Comparison of ENCODE assay signal across 13 cellular contexts in genomic region chr10:43263551-43264323, GRCh38. TPM values are rescaled to one million over a fixed set of nuclear protein-coding genes. Genes with fewer than 3 reads are reported as not detected.
DNase-seq lines count a peak whose midpoint lies in the region; TF ChIP-seq lines count a peak whose summit lies in the region.
"Had no signal": no experiment of that assay in that cellular context is flagged by ENCODE, and none has a peak within 500 bp of the region (broad histone marks: within the 10 kb centered on the region; RNA-seq: fewer than 3 reads in every experiment).

No MANE protein-coding gene starts in this region.

- H3K27ac Mint-ChIP-seq in activated CD4-positive, alpha-beta T cell treated with anti-CD3 and anti-CD28 coated beads, Interleukin-2, amount 10 ng/mL, durations not matched to agents 24 days and 14 days, result no peak overlapping the region
- no peak overlapping the region for H3K27ac Mint-ChIP-seq in endothelial cell (ENCODE audit: unreplicated experiment)
- H3K27ac Mint-ChIP-seq: activated naive CD8-positive, alpha-beta T cell treated with anti-CD3 and anti-CD28 coated beads, Interleukin-2, amount 50 U/mL, for 24 hours had no signal

- intact Hi-C loops in activated CD4-positive, alpha-beta T cell treated with anti-CD3 and anti-CD28 coated beads, Interleukin-2, amount 10 ng/mL, durations not matched to agents 24 days and 14 days (cut with micrococcal nuclease), result no loop called here
- intact Hi-C loops in sigmoid colon (cut with DNase I), result no loop called here

- no peak for TF ChIP-seq EP300 in sigmoid colon (IDR thresholded peaks at IDR 0.05)

- no peaks in the 10 kb centered on the region for H3K36me3 ChIP-seq in sigmoid colon
- H3K36me3 ChIP-seq: MG63 had no signal

- peaks cover 7% of the 10 kb centered on the region for H3K4me1 Mint-ChIP-seq in activated CD4-positive, alpha-beta T cell treated with anti-CD3 and anti-CD28 coated beads, Interleukin-2, amount 10 ng/mL, durations not matched to agents 24 days and 14 days
- H3K4me1 Mint-ChIP-seq in endothelial cell (ENCODE audit: unreplicated experiment), result peaks cover 9% of the 10 kb centered on the region

- H3K9me3 ChIP-seq in sigmoid colon, result no peaks in the 10 kb centered on the region
- H3K9me3 ChIP-seq: MG63 had no signal

- TF ChIP-seq CTCF in NB4 (IDR thresholded peaks at IDR 0.05; ENCODE audit: low read depth, low read length) (peak; percentile 22), endothelial cell (IDR thresholded peaks at IDR 0.05; ENCODE audit: unreplicated experiment) (peak; percentile 60), sigmoid colon (IDR thresholded peaks at IDR 0.05) (no peak)

- TF ChIP-seq POLR2A in NB4 (IDR thresholded peaks at IDR 0.05; ENCODE audit: extremely low read depth, insufficient read length), result no peak
- TF ChIP-seq POLR2A in sigmoid colon (IDR thresholded peaks at IDR 0.05), result no peak

- no peak overlapping the region for H3K4me3 ChIP-seq in NB4 (ENCODE audit: low read depth, low read length)
- no peak overlapping the region for H3K4me3 ChIP-seq in sigmoid colon
- H3K4me3 ChIP-seq: lung, MG63 had no signal

- WGBS in sigmoid colon, 2 donors, result 42 to 67% methylated on average over 20 of the region's 20 CpGs

- peaks cover 38% of the 10 kb centered on the region for H3K27me3 Mint-ChIP-seq in activated CD4-positive, alpha-beta T cell treated with anti-CD3 and anti-CD28 coated beads, Interleukin-2, amount 10 ng/mL, durations not matched to agents 24 days and 14 days
- peaks cover 25% of the 10 kb centered on the region for H3K27me3 Mint-ChIP-seq in endothelial cell (ENCODE audit: unreplicated experiment)

- H3K36me3 Mint-ChIP-seq in activated CD4-positive, alpha-beta T cell treated with anti-CD3 and anti-CD28 coated beads, Interleukin-2, amount 10 ng/mL, durations not matched to agents 24 days and 14 days (ENCODE audit: low read depth), result no peaks in the 10 kb centered on the region
- H3K36me3 Mint-ChIP-seq in endothelial cell (ENCODE audit: low read depth, unreplicated experiment), result peaks cover 4% of the 10 kb centered on the region

- H3K9me3 Mint-ChIP-seq in activated CD4-positive, alpha-beta T cell treated with anti-CD3 and anti-CD28 coated beads, Interleukin-2, amount 10 ng/mL, durations not matched to agents 24 days and 14 days, result no peaks in the 10 kb centered on the region
- H3K9me3 Mint-ChIP-seq in endothelial cell (ENCODE audit: unreplicated experiment), result no peaks in the 10 kb centered on the region
- H3K9me3 Mint-ChIP-seq: activated naive CD8-positive, alpha-beta T cell treated with anti-CD3 and anti-CD28 coated beads, Interleukin-2, amount 50 U/mL, for 24 hours had no signal

- H3K27ac ChIP-seq in sigmoid colon, result no peak overlapping the region

- H3K27me3 ChIP-seq in sigmoid colon, result peaks cover 10 to 62% (median 44%) of the 10 kb centered on the region in 3 donors

- DNase-seq in activated CD4-positive, alpha-beta T cell treated with anti-CD3 and anti-CD28 coated beads, Interleukin-2, amount 10 ng/mL, durations not matched to agents 24 days and 14 days, result peak; percentile 60
- DNase-seq in activated CD4-positive, alpha-beta T cell treated with anti-CD3 and anti-CD28 coated beads for 48 hours, result no peak
- DNase-seq in NB4 (ENCODE audit: low read depth) (no peak), endothelial cell (ENCODE audit: low spot score) (no peak), sigmoid colon (peak; percentile 58), dedifferentiated amniotic fluid mesenchymal stem cell (ENCODE audit: extremely low spot score) (no peak), ureter (ENCODE audit: low spot score) (no peak)
- DNase-seq in stimulated activated CD4-positive, alpha-beta T cell treated with anti-CD3 and anti-CD28 coated beads, Interleukin-15, amount 100 ng/mL, for 24 hours, result no peak
- DNase-seq: activated CD4-positive, CD25-positive, alpha-beta regulatory T cell; activated naive CD8-positive, alpha-beta T cell treated with anti-CD3 and anti-CD28 coated beads, Interleukin-2, amount 50 U/mL, for 24 hours; foreskin melanocyte; MG63 had no signal

- no peak overlapping the region for H3K4me3 Mint-ChIP-seq in activated CD4-positive, alpha-beta T cell treated with anti-CD3 and anti-CD28 coated beads, Interleukin-2, amount 10 ng/mL, durations not matched to agents 24 days and 14 days
- H3K4me3 Mint-ChIP-seq in endothelial cell (ENCODE audit: unreplicated experiment), result no peak overlapping the region
- H3K4me3 Mint-ChIP-seq: activated naive CD8-positive, alpha-beta T cell treated with anti-CD3 and anti-CD28 coated beads, Interleukin-2, amount 50 U/mL, for 24 hours had no signal

- peaks cover 0 to 10% (median 8%) of the 10 kb centered on the region in 4 donors for H3K4me1 ChIP-seq in sigmoid colon

RNA-seq across cellular contexts. Expression of gene RASGEF1A, which starts 3.1 kb away (rescaled TPM):
- total RNA-seq in activated CD4-positive, alpha-beta T cell treated with anti-CD3 and anti-CD28 coated beads, Interleukin-2, amount 10 ng/mL, durations not matched to agents 24 days and 14 days, result 0.63 and 0.66 TPM in 2 replicates
- 1.3 TPM for total RNA-seq in endothelial cell (ENCODE audit: unreplicated experiment)
- 1 to 10 TPM in 1 of 4 donors, under 1 TPM in 3; 0.27 to 2.5 (median 0.34) TPM for total RNA-seq in sigmoid colon
- 1 to 10 TPM in 1 of 3 donors, under 1 TPM in 2; 0.46 to 1.6 (median 0.60) TPM for polyA plus RNA-seq in sigmoid colon
- total RNA-seq in ureter, result 4.0 TPM

Comparison
In these comparisons a context has a peak if more than half of its experiments do, and no peak if none do; other contexts are left out.
1. DNase-seq: peak in activated CD4-positive, alpha-beta T cell treated with anti-CD3 and anti-CD28 coated beads, Interleukin-2, amount 10 ng/mL, durations not matched to agents 24 days and 14 days (single experiment) and sigmoid colon (single experiment); none in activated CD4-positive, alpha-beta T cell treated with anti-CD3 and anti-CD28 coated beads for 48 hours (single experiment), NB4 (single experiment), endothelial cell (single experiment), dedifferentiated amniotic fluid mesenchymal stem cell (single experiment), stimulated activated CD4-positive, alpha-beta T cell treated with anti-CD3 and anti-CD28 coated beads, Interleukin-15, amount 100 ng/mL, for 24 hours (single experiment) and ureter (single experiment).
2. CTCF ChIP-seq: peak in NB4 (single experiment) and endothelial cell (single experiment); none in sigmoid colon (0 of 4).